Comparison of ENCODE assay signal across 21 cellular contexts in genomic region chr5:78286288-78286687, GRCh38.
"Had no signal": no experiment of that assay in that cellular context is flagged by ENCODE, and none has a peak within 500 bp of the region (broad histone marks: within the 10 kb centered on the region; RNA-seq: fewer than 3 reads in every experiment).

No MANE protein-coding gene starts in this region.

- H3K4me3 ChIP-seq: cardiac muscle cell, lung, tibial nerve had no signal

- H3K27me3 Mint-ChIP-seq: activated CD4-positive, alpha-beta memory T cell treated with anti-CD3 and anti-CD28 coated beads for 36 hours; activated naive CD4-positive, alpha-beta T cell treated with anti-CD3 and anti-CD28 coated beads, Interleukin-2, amount 50 U/mL, for 24 hours had no signal

- ATAC-seq: left lobe of liver, WTC11 had no signal

- H3K9me3 Mint-ChIP-seq: activated CD4-positive, alpha-beta memory T cell treated with anti-CD3 and anti-CD28 coated beads for 36 hours; activated naive CD4-positive, alpha-beta T cell treated with anti-CD3 and anti-CD28 coated beads, Interleukin-2, amount 50 U/mL, for 24 hours; endodermal cell had no signal

- H3K9me3 ChIP-seq: tibial nerve had no signal

- H3K36me3 ChIP-seq: cardiac muscle cell, tibial nerve had no signal

- H3K27me3 ChIP-seq: cardiac muscle cell, tibial nerve had no signal

- H3K4me3 Mint-ChIP-seq: activated CD4-positive, alpha-beta memory T cell treated with anti-CD3 and anti-CD28 coated beads for 36 hours; activated naive CD4-positive, alpha-beta T cell treated with anti-CD3 and anti-CD28 coated beads, Interleukin-2, amount 50 U/mL, for 24 hours; endodermal cell; mesothelial cell of epicardium; nephron progenitor cell; WTC11 had no signal

- H3K27ac Mint-ChIP-seq: activated CD4-positive, alpha-beta memory T cell treated with anti-CD3 and anti-CD28 coated beads for 36 hours; endodermal cell; mesothelial cell of epicardium; nephron progenitor cell had no signal

- H3K27ac ChIP-seq: cardiac muscle cell, tibial nerve had no signal

- DNase-seq: activated CD4-positive, alpha-beta memory T cell treated with anti-CD3 and anti-CD28 coated beads for 36 hours; activated CD4-positive, alpha-beta T cell treated with anti-CD3 and anti-CD28 coated beads for 4 hours; activated CD8-positive, alpha-beta memory T cell treated with anti-CD3 and anti-CD28 coated beads, Interleukin-2, amount 50 U/mL, for 48 hours; activated effector memory CD4-positive, alpha-beta T cell treated with Interleukin-2 at 50 U/mL for 16 hours; activated T-cell treated with anti-CD3 and anti-CD28 coated beads, Interleukin-2, amount 50 U/mL, for 48 hours; endodermal cell; erythroblast; kidney; nephron progenitor cell; nucleus accumbens; retina; stimulated activated naive CD4-positive, alpha-beta T cell; substantia nigra; T-helper 2 cell had no signal
